Comparison of ENCODE assay signal across 18 cellular contexts in genomic region chr3:189108032-189108431, GRCh38.
A peak's percentile ranks its signal among the peaks of the same experiment; 100 is the strongest.
DNase-seq lines count a peak whose midpoint lies in the region; ATAC-seq lines count a peak whose summit lies in the region.
"Had no signal": no experiment of that assay in that cellular context is flagged by ENCODE, and none has a peak within 500 bp of the region (broad histone marks: within the 10 kb centered on the region; RNA-seq: fewer than 3 reads in every experiment).

No MANE protein-coding gene starts in this region.

- H3K9me3 ChIP-seq in adipocyte (ENCODE audit: control insufficient read depth, low read length) (peaks cover 3% of the 10 kb centered on the region), skeletal muscle satellite cell (replicated peaks; ENCODE audit: low read length) (no peaks in the 10 kb centered on the region)
- H3K9me3 ChIP-seq: pancreas had no signal

- H3K36me3 ChIP-seq in adipocyte (ENCODE audit: control insufficient read depth, insufficient read depth, low read length, severe bottlenecking): peaks cover 4% of the 10 kb centered on the region
- H3K36me3 ChIP-seq in skeletal muscle satellite cell (ENCODE audit: insufficient read depth, low read length): no peaks in the 10 kb centered on the region
- H3K36me3 ChIP-seq: heart right ventricle, pancreas, sigmoid colon had no signal

- ATAC-seq in GM18520 (IDR thresholded peaks at IDR 0.05; ENCODE audit: unreplicated experiment) (no peak), GM21737 (IDR thresholded peaks at IDR 0.05; ENCODE audit: unreplicated experiment) (no peak), HG03045 (IDR thresholded peaks at IDR 0.05; ENCODE audit: unreplicated experiment) (no peak)
- ATAC-seq: heart right ventricle; left lobe of liver; naive thymus-derived CD4-positive, alpha-beta T cell; pancreas had no signal

- peak overlapping the region; percentile 17 for H3K4me2 ChIP-seq in skeletal muscle satellite cell (ENCODE audit: low read length)
- H3K4me2 ChIP-seq: PC-9 had no signal

- H3K27me3 ChIP-seq in adipocyte (replicated peaks; ENCODE audit: control insufficient read depth, insufficient read depth, low read length) (no peaks in the 10 kb centered on the region), skeletal muscle satellite cell (ENCODE audit: control insufficient read depth, insufficient read depth, low read length) (no peaks in the 10 kb centered on the region)
- H3K27me3 ChIP-seq: heart right ventricle, pancreas, sigmoid colon had no signal

- peak; percentile 8 for DNase-seq in EH (ENCODE audit: low read depth)
- peak; percentile 20 for DNase-seq in NCI-H2081 treated with DMSO at 0.1 percent for 48 hours (lab: John Stamatoyannopoulos, UW)
- DNase-seq in adipocyte (ENCODE audit: low read depth): peak; percentile 31
- DNase-seq: activated CD4-positive, alpha-beta T cell treated with anti-CD3 and anti-CD28 coated beads for 48 hours; AML-193; heart right ventricle; naive thymus-derived CD4-positive, alpha-beta T cell; NCI-H1092; NCI-H226; pancreas; PC-9; SHP77 treated with DMSO at 0.1 percent for 48 hours; sigmoid colon had no signal

- peaks cover 18% of the 10 kb centered on the region for H3K4me1 ChIP-seq in adipocyte (ENCODE audit: control insufficient read depth, insufficient read depth, low read length)
- peaks cover 8% of the 10 kb centered on the region for H3K4me1 ChIP-seq in skeletal muscle satellite cell (ENCODE audit: control insufficient read depth, insufficient read depth, low read length)
- H3K4me1 ChIP-seq: heart right ventricle, pancreas, sigmoid colon had no signal

- H3K4me3 ChIP-seq in adipocyte (ENCODE audit: low read length) (no peak overlapping the region), skeletal muscle satellite cell (ENCODE audit: low read length) (no peak overlapping the region)
- H3K4me3 ChIP-seq: heart right ventricle, pancreas, PC-9, sigmoid colon had no signal

- H3K9ac ChIP-seq in adipocyte (ENCODE audit: low read length): peak overlapping the region; percentile 39
- H3K9ac ChIP-seq in skeletal muscle satellite cell (ENCODE audit: low read depth, low read length): peak overlapping the region; percentile 20
